12 cellular contexts compared by ENCODE assay signal in genomic region chrX:49000640-49001039, GRCh38. TPM values are rescaled to one million over a fixed set of nuclear protein-coding genes. Genes with fewer than 3 reads are reported as not detected.
DNase-seq lines count a peak whose midpoint lies in the region; TF ChIP-seq lines count a peak whose summit lies in the region.
"Had no signal": no experiment of that assay in that cellular context is flagged by ENCODE, and none has a peak within 500 bp of the region (broad histone marks: within the 10 kb centered on the region; RNA-seq: fewer than 3 reads in every experiment).

No MANE protein-coding gene starts in this region.

- no TSS peak for BruUV-seq in MCF 10A (replicated peaks; lab: Mats Ljungman, UMichigan)

- H3K4me1 ChIP-seq in breast epithelium, result no peaks in the 10 kb centered on the region
- peaks cover 4% of the 10 kb centered on the region for H3K4me1 ChIP-seq in testis
- peaks cover 7% of the 10 kb centered on the region for H3K4me1 ChIP-seq in mesenchymal stem cell (ENCODE audit: control insufficient read depth, insufficient read depth, low read depth, low read length)
- H3K4me1 ChIP-seq: BE2C had no signal

- H4K8ac ChIP-seq in mesenchymal stem cell (ENCODE audit: low read length), result no peak overlapping the region

- H2BK5ac ChIP-seq in mesenchymal stem cell (ENCODE audit: low read depth, low read length, poor library complexity, severe bottlenecking), result no peak overlapping the region

- H3K9me3 Mint-ChIP-seq in MCF 10A (ENCODE audit: unreplicated experiment), result no peaks in the 10 kb centered on the region
- no peaks in the 10 kb centered on the region for H3K9me3 Mint-ChIP-seq in activated T-helper 1 cell treated with anti-CD3 and anti-CD28 coated beads, Interleukin-12 subunit alpha, Interleukin-12 subunit beta, Interleukin-2, Interleukin-4 antibody, amounts not matched to agents 30 ng/mL and 10 ng/mL and 1 ng/mL, durations not matched to agents 14 hours and 24 hours and 36 hours

- POLR2A ChIA-PET in MCF 10A (lab: Yijun Ruan, JAX), result no interaction called here

- H3K14ac ChIP-seq in mesenchymal stem cell (ENCODE audit: low read length in 2 of 2), result no peak overlapping the region

- H3K4me3 Mint-ChIP-seq in MCF 10A (ENCODE audit: unreplicated experiment), result peak overlapping the region; percentile 95
- peak overlapping the region; percentile 99 for H3K4me3 Mint-ChIP-seq in activated T-helper 1 cell treated with anti-CD3 and anti-CD28 coated beads, Interleukin-12 subunit alpha, Interleukin-12 subunit beta, Interleukin-2, Interleukin-4 antibody, amounts not matched to agents 30 ng/mL and 10 ng/mL and 1 ng/mL, durations not matched to agents 14 hours and 24 hours and 36 hours

- H3K4me3 ChIP-seq in breast epithelium (peak overlapping the region in 1 of 3 donors; percentile 82), testis (no peak overlapping the region), mesenchymal stem cell (ENCODE audit: insufficient read depth in 1 of 2, low read depth in 1 of 2, low read length in 2 of 2) (peak overlapping the region in 1 of 2 experiments; percentile 91)

- intact Hi-C loops in MCF 10A (cut with micrococcal nuclease) (no loop called here), breast epithelium (cut with DNase I; ENCODE audit: low total_unique reads) (no loop called here), testis (cut with DNase I; ENCODE audit: low total_unique reads) (no loop called here)
- intact Hi-C loops in activated T-helper 1 cell treated with anti-CD3 and anti-CD28 coated beads, Interleukin-12 subunit alpha, Interleukin-12 subunit beta, Interleukin-2, Interleukin-4 antibody, amounts not matched to agents 30 ng/mL and 10 ng/mL and 1 ng/mL, durations not matched to agents 14 hours and 24 hours and 36 hours (cut with micrococcal nuclease), result loop anchor here (5.0 kb wide), 2 partner anchors 83 to 162 kb away; partner anchors contain the start of genes MAGIX and PIM2

- H3K18ac ChIP-seq in mesenchymal stem cell (ENCODE audit: low read depth in 1 of 2, low read length in 2 of 2), result no peak overlapping the region

- peaks cover 7% of the 10 kb centered on the region for H3K79me1 ChIP-seq in mesenchymal stem cell (replicated peaks; ENCODE audit: low read length, poor library complexity, severe bottlenecking)

- CTCF ChIA-PET in MCF 10A (lab: Yijun Ruan, JAX), result no interaction called here

- H2AFZ ChIP-seq in mesenchymal stem cell (ENCODE audit: low read depth, low read length), result no peak overlapping the region

- no peak overlapping the region for H2BK12ac ChIP-seq in mesenchymal stem cell (ENCODE audit: low read length in 2 of 2)

- H3K9me3 ChIP-seq in breast epithelium (no peaks in the 10 kb centered on the region), testis (no peaks in the 10 kb centered on the region), mesenchymal stem cell (ENCODE audit: control insufficient read depth, low read length) (peaks cover 7% of the 10 kb centered on the region)
- H3K9me3 ChIP-seq: BE2C had no signal

- H2BK120ac ChIP-seq in mesenchymal stem cell (ENCODE audit: low read depth, low read length), result no peak overlapping the region

- H2AK5ac ChIP-seq in mesenchymal stem cell (ENCODE audit: low read length, severe bottlenecking), result no peak overlapping the region

- no peak overlapping the region for H4K91ac ChIP-seq in mesenchymal stem cell (ENCODE audit: low read length)

- H3K4me1 Mint-ChIP-seq in MCF 10A (ENCODE audit: insufficient read depth, unreplicated experiment), result peaks cover 10% of the 10 kb centered on the region
- peaks cover 37% of the 10 kb centered on the region for H3K4me1 Mint-ChIP-seq in activated T-helper 1 cell treated with anti-CD3 and anti-CD28 coated beads, Interleukin-12 subunit alpha, Interleukin-12 subunit beta, Interleukin-2, Interleukin-4 antibody, amounts not matched to agents 30 ng/mL and 10 ng/mL and 1 ng/mL, durations not matched to agents 14 hours and 24 hours and 36 hours (ENCODE audit: low read depth)

- no peak for TF ChIP-seq CTCF in MCF 10A (IDR thresholded peaks at IDR 0.05; ENCODE audit: unreplicated experiment)
- TF ChIP-seq CTCF in breast epithelium (IDR thresholded peaks at IDR 0.05), result no peak
- no peak for TF ChIP-seq CTCF in testis (IDR thresholded peaks at IDR 0.05)

- no peak overlapping the region for H3K27ac Mint-ChIP-seq in MCF 10A (ENCODE audit: low read depth, unreplicated experiment)
- H3K27ac Mint-ChIP-seq in activated T-helper 1 cell treated with anti-CD3 and anti-CD28 coated beads, Interleukin-12 subunit alpha, Interleukin-12 subunit beta, Interleukin-2, Interleukin-4 antibody, amounts not matched to agents 30 ng/mL and 10 ng/mL and 1 ng/mL, durations not matched to agents 14 hours and 24 hours and 36 hours, result peak overlapping the region; percentile 96

- no peak overlapping the region for H3K4me2 ChIP-seq in mesenchymal stem cell (ENCODE audit: low read length, poor library complexity, severe bottlenecking)

- WGBS in testis, 2 donors, result 45 to 53% methylated on average over 4 of the region's 4 CpGs
- WGBS in mesenchymal stem cell, result 94% methylated on average over 3 of the region's 4 CpGs

- H3K36me3 ChIP-seq in breast epithelium, result no peaks in the 10 kb centered on the region
- H3K36me3 ChIP-seq in testis (ENCODE audit: low read depth, missing control alignments), result no peaks in the 10 kb centered on the region
- H3K36me3 ChIP-seq in mesenchymal stem cell (ENCODE audit: control insufficient read depth in 1 of 2, insufficient read depth in 2 of 2, low read depth in 1 of 2, low read length in 2 of 2), result peaks cover 17 to 36% of the 10 kb centered on the region in 2 experiments

- H3K27ac ChIP-seq in breast epithelium, result no peak overlapping the region
- H3K27ac ChIP-seq in testis, result no peak overlapping the region
- no peak overlapping the region for H3K27ac ChIP-seq in mesenchymal stem cell (ENCODE audit: low read length, poor library complexity, severe bottlenecking)

- H3K27me3 ChIP-seq in breast epithelium (peaks cover 3 to 22% of the 10 kb centered on the region in 2 donors), testis (no peaks in the 10 kb centered on the region), mesenchymal stem cell (ENCODE audit: control insufficient read depth in 1 of 2, insufficient read depth in 1 of 2, low read length in 2 of 2) (no peaks in the 10 kb centered on the region)
- H3K27me3 ChIP-seq: BE2C, upper lobe of left lung had no signal

- peaks cover 23% of the 10 kb centered on the region for H3K36me3 Mint-ChIP-seq in MCF 10A (ENCODE audit: insufficient read depth, unreplicated experiment)
- peaks cover 32% of the 10 kb centered on the region for H3K36me3 Mint-ChIP-seq in activated T-helper 1 cell treated with anti-CD3 and anti-CD28 coated beads, Interleukin-12 subunit alpha, Interleukin-12 subunit beta, Interleukin-2, Interleukin-4 antibody, amounts not matched to agents 30 ng/mL and 10 ng/mL and 1 ng/mL, durations not matched to agents 14 hours and 24 hours and 36 hours (ENCODE audit: low read depth)

- no peak overlapping the region for H2BK15ac ChIP-seq in mesenchymal stem cell (ENCODE audit: low read depth, poor library complexity, severe bottlenecking)

- H3K23ac ChIP-seq in mesenchymal stem cell (ENCODE audit: low read length in 2 of 2), result no peak overlapping the region

- TF ChIP-seq POLR2A in breast epithelium (IDR thresholded peaks at IDR 0.05), result no peak
- no peak for TF ChIP-seq POLR2A in testis (IDR thresholded peaks at IDR 0.05)

- H3K4ac ChIP-seq in mesenchymal stem cell (ENCODE audit: low read depth in 1 of 2, low read length in 2 of 2), result no peak overlapping the region

- no peak overlapping the region for H3K9ac ChIP-seq in mesenchymal stem cell (ENCODE audit: low read length)

- H3K27me3 Mint-ChIP-seq in MCF 10A (ENCODE audit: insufficient read depth, unreplicated experiment), result no peaks in the 10 kb centered on the region
- no peaks in the 10 kb centered on the region for H3K27me3 Mint-ChIP-seq in activated T-helper 1 cell treated with anti-CD3 and anti-CD28 coated beads, Interleukin-12 subunit alpha, Interleukin-12 subunit beta, Interleukin-2, Interleukin-4 antibody, amounts not matched to agents 30 ng/mL and 10 ng/mL and 1 ng/mL, durations not matched to agents 14 hours and 24 hours and 36 hours (ENCODE audit: insufficient read depth)

- no peak for DNase-seq in MCF 10A (ENCODE audit: unreplicated experiment)
- DNase-seq in breast epithelium (ENCODE audit: low spot score in 2 of 2), result no peak
- no peak for DNase-seq in activated T-helper 1 cell treated with anti-CD3 and anti-CD28 coated beads, Interleukin-12 subunit alpha, Interleukin-12 subunit beta, Interleukin-2, Interleukin-4 antibody, amounts not matched to agents 30 ng/mL and 10 ng/mL and 1 ng/mL, durations not matched to agents 14 hours and 24 hours and 36 hours (ENCODE audit: low spot score)
- DNase-seq in iPS-NIHi7 (ENCODE audit: extremely low spot score), result peak; percentile 1
- peak; percentile 53 for DNase-seq in testis
- DNase-seq in stimulated activated naive CD4-positive, alpha-beta T cell treated with Interleukin-2 at 50 U/mL for 16 hours (lab: John Stamatoyannopoulos, UW), result no peak
- DNase-seq in mesenchymal stem cell, result no peak
- no peak for DNase-seq in NCI-H187 treated with DMSO at 0.1 percent for 48 hours (lab: John Stamatoyannopoulos, UW)
- DNase-seq: BE2C, foreskin fibroblast, NCI-H1694 treated with DMSO at 0.1 percent for 48 hours, upper lobe of left lung had no signal

RNA-seq across cellular contexts. Expression of gene GRIPAP1, which starts 1.4 kb away (rescaled TPM):
- total RNA-seq in MCF 10A (2022) (49.6 and 51.0 TPM in 2 replicates), breast epithelium (10 to 100 TPM; 31.4 to 47.2 (median 34.1) TPM), testis (10 to 100 TPM; 76.4 to 88.9 TPM)
- 85.8 and 89.2 TPM in 2 replicates for total RNA-seq in activated T-helper 1 cell treated with anti-CD3 and anti-CD28 coated beads, Interleukin-12 subunit alpha, Interleukin-12 subunit beta, Interleukin-2, Interleukin-4 antibody, amounts not matched to agents 30 ng/mL and 10 ng/mL and 1 ng/mL, durations not matched to agents 14 hours and 24 hours and 36 hours
- polyA plus RNA-seq in testis (ENCODE audit: insufficient read depth, low read depth, low replicate concordance), result 44.4 TPM
- polyA plus RNA-seq in mesenchymal stem cell (2013, experiment 1 of 2), result 14.9 TPM
- 14.8 TPM for polyA plus RNA-seq in mesenchymal stem cell (2013, experiment 2 of 2)

RNA-seq across cellular contexts. Expression of gene KCND1, which starts 29.0 kb away (rescaled TPM):
- total RNA-seq in MCF 10A (2022), result 0.86 and 1.8 TPM in 2 replicates
- 1 to 10 TPM in 1 of 3 donors, under 1 TPM in 2; 0.66 to 1.2 (median 0.96) TPM for total RNA-seq in breast epithelium
- 3.3 and 4.0 TPM in 2 replicates for total RNA-seq in activated T-helper 1 cell treated with anti-CD3 and anti-CD28 coated beads, Interleukin-12 subunit alpha, Interleukin-12 subunit beta, Interleukin-2, Interleukin-4 antibody, amounts not matched to agents 30 ng/mL and 10 ng/mL and 1 ng/mL, durations not matched to agents 14 hours and 24 hours and 36 hours
- 1 to 10 TPM; 2.4 to 3.3 TPM for total RNA-seq in testis
- polyA plus RNA-seq in testis (ENCODE audit: insufficient read depth, low read depth, low replicate concordance), result 2.3 TPM
- 4.6 TPM for polyA plus RNA-seq in mesenchymal stem cell (2013, experiment 1 of 2)
- 4.3 TPM for polyA plus RNA-seq in mesenchymal stem cell (2013, experiment 2 of 2)

RNA-seq across cellular contexts. Expression of gene TFE3, which starts 42.5 kb away (rescaled TPM):
- total RNA-seq in MCF 10A (2022), result 45.3 and 71.7 TPM in 2 replicates
- 10 to 100 TPM; 44.1 to 93.3 (median 52.1) TPM for total RNA-seq in breast epithelium
- 34.4 and 37.0 TPM in 2 replicates for total RNA-seq in activated T-helper 1 cell treated with anti-CD3 and anti-CD28 coated beads, Interleukin-12 subunit alpha, Interleukin-12 subunit beta, Interleukin-2, Interleukin-4 antibody, amounts not matched to agents 30 ng/mL and 10 ng/mL and 1 ng/mL, durations not matched to agents 14 hours and 24 hours and 36 hours
- 10 to 100 TPM; 53.9 to 66.0 TPM for total RNA-seq in testis
- polyA plus RNA-seq in testis (ENCODE audit: insufficient read depth, low read depth, low replicate concordance), result 29.3 TPM
- polyA plus RNA-seq in mesenchymal stem cell (2013, experiment 1 of 2), result 50.6 TPM
- polyA plus RNA-seq in mesenchymal stem cell (2013, experiment 2 of 2), result 49.6 TPM

RNA-seq across cellular contexts. Expression of gene OTUD5, which starts 43.2 kb away (rescaled TPM):
- total RNA-seq in MCF 10A (2022) (35.1 and 38.7 TPM in 2 replicates), breast epithelium (10 to 100 TPM; 35.8 to 37.9 (median 36.1) TPM), testis (10 to 100 TPM; 74.3 to 77.1 TPM)
- total RNA-seq in activated T-helper 1 cell treated with anti-CD3 and anti-CD28 coated beads, Interleukin-12 subunit alpha, Interleukin-12 subunit beta, Interleukin-2, Interleukin-4 antibody, amounts not matched to agents 30 ng/mL and 10 ng/mL and 1 ng/mL, durations not matched to agents 14 hours and 24 hours and 36 hours, result 84.1 and 84.8 TPM in 2 replicates
- 36.2 TPM for polyA plus RNA-seq in testis (ENCODE audit: insufficient read depth, low read depth, low replicate concordance)
- 44.5 TPM for polyA plus RNA-seq in mesenchymal stem cell (2013, experiment 1 of 2)
- 44.0 TPM for polyA plus RNA-seq in mesenchymal stem cell (2013, experiment 2 of 2)

RNA-seq across cellular contexts. Expression of gene CCDC120, which starts 58.2 kb away (rescaled TPM):
- total RNA-seq in MCF 10A (2022), result 10.3 and 14.4 TPM in 2 replicates
- 1 to 10 TPM in 2 of 3 donors, under 1 TPM in 1; 0.80 to 6.3 (median 4.3) TPM for total RNA-seq in breast epithelium
- 4.4 and 5.1 TPM in 2 replicates for total RNA-seq in activated T-helper 1 cell treated with anti-CD3 and anti-CD28 coated beads, Interleukin-12 subunit alpha, Interleukin-12 subunit beta, Interleukin-2, Interleukin-4 antibody, amounts not matched to agents 30 ng/mL and 10 ng/mL and 1 ng/mL, durations not matched to agents 14 hours and 24 hours and 36 hours
- total RNA-seq in testis, result 10 to 100 TPM; 11.0 to 11.2 TPM
- polyA plus RNA-seq in testis (ENCODE audit: insufficient read depth, low read depth, low replicate concordance), result 7.5 TPM
- polyA plus RNA-seq in mesenchymal stem cell (2013, experiment 1 of 2), result 4.3 TPM
- polyA plus RNA-seq in mesenchymal stem cell (2013, experiment 2 of 2), result 4.0 TPM

Comparison
In these comparisons a context has a peak if more than half of its experiments do, and no peak if none do; other contexts are left out.
1. DNase-seq: peak in iPS-NIHi7 (single experiment) and testis (single experiment); none in MCF 10A (single experiment), breast epithelium (0 of 2), activated T-helper 1 cell treated with anti-CD3 and anti-CD28 coated beads, Interleukin-12 subunit alpha, Interleukin-12 subunit beta, Interleukin-2, Interleukin-4 antibody, amounts not matched to agents 30 ng/mL and 10 ng/mL and 1 ng/mL, durations not matched to agents 14 hours and 24 hours and 36 hours (single experiment), stimulated activated naive CD4-positive, alpha-beta T cell treated with Interleukin-2 at 50 U/mL for 16 hours (single experiment), mesenchymal stem cell (single experiment) and NCI-H187 treated with DMSO at 0.1 percent for 48 hours (single experiment).